11 cellular contexts compared by ENCODE assay signal in genomic region chr4:163017135-163017534, GRCh38.
"Had no signal": no experiment of that assay in that cellular context is flagged by ENCODE, and none has a peak within 500 bp of the region (broad histone marks: within the 10 kb centered on the region; RNA-seq: fewer than 3 reads in every experiment).

No MANE protein-coding gene starts in this region.

- H3K4me3 ChIP-seq: GM23248, GM23338, HAP-1 had no signal

- H3K4me1 ChIP-seq: HAP-1 had no signal

- H3K36me3 ChIP-seq: HAP-1 had no signal

- H3K9ac ChIP-seq: GM23248 had no signal

- DNase-seq: GM23248, GOT3, H7, H9, HCEC 1CT, HFFc6 had no signal

- H3K9me3 ChIP-seq: HAP-1 had no signal

- H3K27ac ChIP-seq: GM23248 had no signal

- FAIRE-seq: H1, H54 had no signal

- H3K4me2 ChIP-seq: GM23338 had no signal

- ATAC-seq: GM23338, HCT116 had no signal

- H2AFZ ChIP-seq: GM23248, GM23338 had no signal
